In the genomic region with DNA sequence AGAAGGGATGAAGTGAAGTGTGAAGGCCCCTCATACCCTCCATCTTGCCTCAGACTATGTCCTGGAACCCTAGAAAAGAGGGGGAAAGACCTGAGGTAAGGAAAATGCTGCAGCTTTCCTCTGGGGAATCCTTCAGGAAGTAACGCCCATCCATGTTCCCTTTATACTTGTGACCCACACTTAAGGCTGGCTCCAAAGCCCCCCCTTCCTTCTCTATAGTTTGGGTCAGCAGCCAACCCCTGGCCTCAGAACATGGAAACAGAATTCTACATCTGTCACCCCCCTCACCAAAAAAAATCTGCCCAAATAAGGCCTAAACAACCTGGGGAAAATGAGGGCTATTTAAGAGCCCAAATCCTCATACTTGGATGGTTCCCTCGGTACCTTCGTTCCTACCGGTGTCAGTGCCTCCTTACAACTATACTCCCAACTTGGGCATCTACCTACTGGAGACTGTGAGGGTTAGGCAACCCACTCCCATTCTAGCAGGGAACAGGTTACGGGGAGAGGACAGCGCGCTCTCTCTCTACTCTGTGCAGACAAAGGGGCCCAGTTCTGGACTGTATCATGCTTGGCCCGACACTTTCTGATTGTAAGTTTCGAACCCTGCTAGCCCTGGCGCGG, we compare ENCODE assay signal across 8 cellular contexts. TPM values are rescaled to one million over a fixed set of nuclear protein-coding genes. Genes with fewer than 3 reads are reported as not detected.
A peak's percentile ranks its signal among the peaks of the same experiment; 100 is the strongest.
DNase-seq lines count a peak whose midpoint lies in the region; ATAC-seq lines count a peak whose summit lies in the region.

No MANE protein-coding gene starts in this region.

- peak overlapping the region; percentile 94 to 99 (median 97) for H3K27ac Mint-ChIP-seq in naive thymus-derived CD8-positive, alpha-beta T cell

- no peaks in the 10 kb centered on the region for H3K27me3 Mint-ChIP-seq in naive thymus-derived CD8-positive, alpha-beta T cell

- POLR2A ChIA-PET in naive thymus-derived CD8-positive, alpha-beta T cell (lab: Charles Lee), result interaction anchor here (0.6 to 13.8 kb wide), 10 partner anchors 13 to 142 kb away, joined by 3 to 270 read pairs (median 6); a partner anchor contains a TSS

- H3K36me3 ChIP-seq in BLaER1, result peaks cover 45% of the 10 kb centered on the region
- H3K36me3 ChIP-seq in HUES6 (ENCODE audit: control insufficient read depth, insufficient read depth, low read length), result peaks cover 35% of the 10 kb centered on the region

- peaks cover 66% of the 10 kb centered on the region for H3K4me1 ChIP-seq in BLaER1
- H3K4me1 ChIP-seq in HUES6 (ENCODE audit: control insufficient read depth, insufficient read depth, low read length), result peaks cover 12% of the 10 kb centered on the region

- H3K4me3 ChIP-seq in BLaER1 (peak overlapping the region; percentile 87), HUES6 (ENCODE audit: low read depth, low read length) (peak overlapping the region; percentile 83)

- no peaks in the 10 kb centered on the region for H3K27me3 ChIP-seq in BLaER1
- no peaks in the 10 kb centered on the region for H3K27me3 ChIP-seq in HUES6 (ENCODE audit: control insufficient read depth, insufficient read depth, low read length)

- ATAC-seq in naive thymus-derived CD8-positive, alpha-beta T cell, result peak in 1 of 2 donors; percentile 18

- H3K9me3 ChIP-seq in BLaER1 (no peaks in the 10 kb centered on the region), HUES6 (ENCODE audit: control insufficient read depth, insufficient read depth, low read depth, low read length) (no peaks in the 10 kb centered on the region)

- H3K27ac ChIP-seq in BLaER1, result peak overlapping the region; percentile 93
- H3K27ac ChIP-seq in HUES6 (ENCODE audit: low read depth, low read length), result peak overlapping the region; percentile 52; the same call in 1 of the 2 replicates
- H3K27ac ChIP-seq in cingulate gyrus (ENCODE audit: low read depth, low read length), result peak overlapping the region; percentile 85

- H3K9ac ChIP-seq in BLaER1 (peak overlapping the region; percentile 90), HUES6 (ENCODE audit: low read length) (peak overlapping the region; percentile 81)

- peak overlapping the region; percentile 93 to 98 (median 98) for H3K4me3 Mint-ChIP-seq in naive thymus-derived CD8-positive, alpha-beta T cell

- H4K20me1 ChIP-seq in BLaER1, result peaks cover 50% of the 10 kb centered on the region

- H3K9me3 Mint-ChIP-seq in naive thymus-derived CD8-positive, alpha-beta T cell, result no peaks in the 10 kb centered on the region

- H3K4me1 Mint-ChIP-seq in naive thymus-derived CD8-positive, alpha-beta T cell, result peaks cover 46 to 82% (median 73%) of the 10 kb centered on the region in 4 donors

- peaks cover 0 to 39% (median 0%) of the 10 kb centered on the region in 3 donors for H3K36me3 Mint-ChIP-seq in naive thymus-derived CD8-positive, alpha-beta T cell

- DNase-seq in naive thymus-derived CD8-positive, alpha-beta T cell, result no peak
- no peak for DNase-seq in LoVo (ENCODE audit: low spot score)
- DNase-seq in activated CD8-positive, alpha-beta memory T cell treated with anti-CD3 and anti-CD28 coated beads, Interleukin-2, amount 50 U/mL, for 48 hours, result no peak
- DNase-seq in NCI-H526 (lab: John Stamatoyannopoulos, UW), result no peak
- no peak for DNase-seq in hippocampal formation (lab: John Stamatoyannopoulos, UW)

- H3K4me2 ChIP-seq in BLaER1, result peak overlapping the region; percentile 100

RNA-seq across cellular contexts. Expression of a gene that starts 0.7 kb away (rescaled TPM):
- 100 to 1,000 TPM; 246 to 268 TPM for total RNA-seq in naive thymus-derived CD8-positive, alpha-beta T cell
- 100 to 1,000 TPM; 827 to 916 (median 901) TPM for polyA plus RNA-seq in naive thymus-derived CD8-positive, alpha-beta T cell

RNA-seq across cellular contexts. Expression of a gene that starts 7.7 kb away (rescaled TPM):
- under 1 TPM; 0.41 to 0.86 TPM for total RNA-seq in naive thymus-derived CD8-positive, alpha-beta T cell
- 1 to 10 TPM in 1 of 3 donors, under 1 TPM in 2; 0.90 to 1.1 (median 0.98) TPM for polyA plus RNA-seq in naive thymus-derived CD8-positive, alpha-beta T cell

RNA-seq across cellular contexts. Expression of a gene that starts 15.8 kb away (rescaled TPM):
- 1 to 10 TPM; 6.3 to 7.2 TPM for total RNA-seq in naive thymus-derived CD8-positive, alpha-beta T cell
- 1 to 10 TPM; 6.0 to 8.9 (median 6.1) TPM for polyA plus RNA-seq in naive thymus-derived CD8-positive, alpha-beta T cell

RNA-seq across cellular contexts. Expression of a gene that starts 19.3 kb away (rescaled TPM):
- total RNA-seq in naive thymus-derived CD8-positive, alpha-beta T cell, result 10 to 100 TPM; 13.2 to 15.8 TPM
- polyA plus RNA-seq in naive thymus-derived CD8-positive, alpha-beta T cell, result 1 to 10 TPM; 7.9 to 9.3 (median 8.2) TPM

RNA-seq across cellular contexts. Expression of a gene that starts 38.0 kb away (rescaled TPM):
- total RNA-seq in naive thymus-derived CD8-positive, alpha-beta T cell, result 10 to 100 TPM; 60.0 to 60.9 TPM
- polyA plus RNA-seq in naive thymus-derived CD8-positive, alpha-beta T cell, result 10 to 100 TPM; 19.4 to 25.8 (median 20.8) TPM
